In the genomic region with DNA sequence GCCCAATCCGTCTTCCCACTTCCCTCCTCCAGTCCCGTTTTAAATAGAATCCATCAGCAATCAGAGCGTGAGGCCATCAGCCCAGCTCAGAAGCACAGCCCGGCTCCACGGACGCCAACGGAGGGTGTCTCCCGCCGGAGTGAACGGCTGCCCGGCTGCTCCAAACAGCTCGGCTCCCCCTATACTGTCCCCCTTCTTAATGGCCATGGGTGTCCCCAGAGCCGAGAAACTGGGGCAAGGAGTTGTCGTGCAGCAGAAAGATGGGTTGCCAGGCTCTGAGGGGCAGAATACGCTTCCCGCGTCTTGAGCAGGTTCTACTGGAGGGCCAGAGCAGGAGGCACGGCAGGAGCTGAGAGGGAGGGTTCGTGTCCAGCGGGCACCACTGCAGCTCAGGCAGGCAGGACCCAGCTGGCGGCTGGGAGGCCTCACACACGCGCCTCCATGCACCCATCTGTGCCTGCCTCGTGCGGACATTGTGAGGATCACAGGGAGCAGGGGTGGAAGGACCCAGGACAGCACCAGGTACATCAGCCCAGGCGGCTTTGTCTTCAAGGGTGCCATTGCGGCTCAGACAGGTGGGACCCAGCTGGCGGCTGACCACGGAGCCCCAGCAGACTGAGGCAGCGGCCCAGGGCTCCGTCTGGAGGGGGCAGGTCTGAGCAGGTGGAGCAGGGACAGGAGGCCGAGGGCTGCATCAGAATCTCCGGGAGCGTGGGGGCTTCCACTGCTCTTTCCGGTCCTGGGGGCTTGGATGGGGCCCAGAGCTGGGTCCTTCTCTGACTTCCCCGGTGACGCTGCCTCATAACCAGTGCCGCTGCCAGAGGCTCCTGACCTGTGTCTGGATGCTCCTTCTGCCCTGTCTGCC, we compare ENCODE assay signal across 19 cellular contexts.
DNase-seq lines count a peak whose midpoint lies in the region; ATAC-seq and TF ChIP-seq lines count a peak whose summit lies in the region.
"Had no signal": no experiment of that assay in that cellular context is flagged by ENCODE, and none has a peak within 500 bp of the region (broad histone marks: within the 10 kb centered on the region; RNA-seq: fewer than 3 reads in every experiment).

No MANE protein-coding gene starts in this region.

- TF ChIP-seq CTCF in natural killer cell (IDR thresholded peaks at IDR 0.05): no peak
- no peak for TF ChIP-seq CTCF in glutamatergic neuron (IDR thresholded peaks at IDR 0.05; ENCODE audit: partially characterized antibody, unreplicated experiment)
- no peak for TF ChIP-seq CTCF in progenitor cell of endocrine pancreas (IDR thresholded peaks at IDR 0.05; ENCODE audit: unreplicated experiment)

- H3K36me3 Mint-ChIP-seq in natural killer cell: no peaks in the 10 kb centered on the region
- H3K36me3 Mint-ChIP-seq in natural killer cell treated with Interleukin-12 subunit alpha and Interleukin-12 subunit beta and Interleukin-15 and Interleukin-18, amount 100 ng/mL, for 72 hours: no peaks in the 10 kb centered on the region
- no peaks in the 10 kb centered on the region for H3K36me3 Mint-ChIP-seq in glutamatergic neuron (ENCODE audit: unreplicated experiment)
- no peaks in the 10 kb centered on the region for H3K36me3 Mint-ChIP-seq in progenitor cell of endocrine pancreas (ENCODE audit: insufficient read depth)
- H3K36me3 Mint-ChIP-seq: activated naive CD4-positive, alpha-beta T cell treated with anti-CD3 and anti-CD28 coated beads, Interleukin-2, amount 50 U/mL, for 72 hours; IgD-negative memory B cell; neural progenitor cell had no signal

- intact Hi-C loops in natural killer cell (cut with micrococcal nuclease): no loop called here

- no peak overlapping the region for H3K27ac Mint-ChIP-seq in natural killer cell
- H3K27ac Mint-ChIP-seq in natural killer cell treated with Interleukin-12 subunit alpha and Interleukin-12 subunit beta and Interleukin-15 and Interleukin-18, amount 100 ng/mL, for 72 hours: no peak overlapping the region
- H3K27ac Mint-ChIP-seq in glutamatergic neuron (ENCODE audit: unreplicated experiment): peak overlapping the region; percentile 64
- H3K27ac Mint-ChIP-seq in progenitor cell of endocrine pancreas: no peak overlapping the region
- H3K27ac Mint-ChIP-seq: activated CD4-positive, alpha-beta T cell treated with anti-CD3 and anti-CD28 coated beads, Interleukin-2, amount 10 ng/mL, durations not matched to agents 24 days and 14 days; activated naive CD4-positive, alpha-beta T cell treated with anti-CD3 and anti-CD28 coated beads, Interleukin-2, amount 50 U/mL, for 72 hours had no signal

- H3K4me3 Mint-ChIP-seq in natural killer cell (no peak overlapping the region), glutamatergic neuron (ENCODE audit: unreplicated experiment) (no peak overlapping the region), progenitor cell of endocrine pancreas (ENCODE audit: low read depth) (no peak overlapping the region)
- no peak overlapping the region for H3K4me3 Mint-ChIP-seq in natural killer cell treated with Interleukin-12 subunit alpha and Interleukin-12 subunit beta and Interleukin-15 and Interleukin-18, amount 100 ng/mL, for 72 hours
- H3K4me3 Mint-ChIP-seq: activated CD4-positive, alpha-beta T cell treated with anti-CD3 and anti-CD28 coated beads, Interleukin-2, amount 10 ng/mL, durations not matched to agents 24 days and 14 days; IgD-negative memory B cell; neural progenitor cell had no signal

- no peaks in the 10 kb centered on the region for H3K9me3 Mint-ChIP-seq in natural killer cell
- H3K9me3 Mint-ChIP-seq in natural killer cell treated with Interleukin-12 subunit alpha and Interleukin-12 subunit beta and Interleukin-15 and Interleukin-18, amount 100 ng/mL, for 72 hours: no peaks in the 10 kb centered on the region
- H3K9me3 Mint-ChIP-seq in glutamatergic neuron (ENCODE audit: unreplicated experiment): peaks cover 30% of the 10 kb centered on the region
- H3K9me3 Mint-ChIP-seq in progenitor cell of endocrine pancreas (ENCODE audit: low read depth): no peaks in the 10 kb centered on the region
- H3K9me3 Mint-ChIP-seq: activated CD4-positive, alpha-beta T cell treated with anti-CD3 and anti-CD28 coated beads, Interleukin-2, amount 10 ng/mL, durations not matched to agents 24 days and 14 days; activated naive CD4-positive, alpha-beta T cell treated with anti-CD3 and anti-CD28 coated beads, Interleukin-2, amount 50 U/mL, for 72 hours; IgD-negative memory B cell; neural progenitor cell had no signal

- no peaks in the 10 kb centered on the region for H3K27me3 Mint-ChIP-seq in natural killer cell (ENCODE audit: low read depth in 2 of 2)
- H3K27me3 Mint-ChIP-seq in natural killer cell treated with Interleukin-12 subunit alpha and Interleukin-12 subunit beta and Interleukin-15 and Interleukin-18, amount 100 ng/mL, for 72 hours: no peaks in the 10 kb centered on the region
- peaks cover 11% of the 10 kb centered on the region for H3K27me3 Mint-ChIP-seq in glutamatergic neuron (ENCODE audit: unreplicated experiment)
- H3K27me3 Mint-ChIP-seq in progenitor cell of endocrine pancreas: peaks cover 20% of the 10 kb centered on the region
- H3K27me3 Mint-ChIP-seq: activated CD4-positive, alpha-beta T cell treated with anti-CD3 and anti-CD28 coated beads, Interleukin-2, amount 10 ng/mL, durations not matched to agents 24 days and 14 days had no signal

- TF ChIP-seq POLR2A in GM18505 (IDR thresholded peaks at IDR 0.05; ENCODE audit: borderline replicate concordance, extremely low read depth, insufficient read depth, insufficient read length): no peak

- H3K4me1 Mint-ChIP-seq in natural killer cell: no peaks in the 10 kb centered on the region
- no peaks in the 10 kb centered on the region for H3K4me1 Mint-ChIP-seq in natural killer cell treated with Interleukin-12 subunit alpha and Interleukin-12 subunit beta and Interleukin-15 and Interleukin-18, amount 100 ng/mL, for 72 hours (ENCODE audit: low read depth in 2 of 2)
- no peaks in the 10 kb centered on the region for H3K4me1 Mint-ChIP-seq in glutamatergic neuron (ENCODE audit: low read depth, unreplicated experiment)
- H3K4me1 Mint-ChIP-seq in progenitor cell of endocrine pancreas (ENCODE audit: low read depth): peaks cover 3% of the 10 kb centered on the region
- H3K4me1 Mint-ChIP-seq: activated CD4-positive, alpha-beta T cell treated with anti-CD3 and anti-CD28 coated beads, Interleukin-2, amount 10 ng/mL, durations not matched to agents 24 days and 14 days; neural progenitor cell had no signal

- DNase-seq in natural killer cell: peak; percentile 3
- DNase-seq in natural killer cell treated with Interleukin-12 subunit alpha and Interleukin-12 subunit beta and Interleukin-15 and Interleukin-18, amount 100 ng/mL, for 72 hours (ENCODE audit: low spot score): no peak
- DNase-seq in glutamatergic neuron: no peak
- peak; percentile 8 for DNase-seq in progenitor cell of endocrine pancreas (ENCODE audit: low spot score, unreplicated experiment)
- DNase-seq in ureter (ENCODE audit: low spot score): peak; percentile 36
- DNase-seq in NCI-H69 (lab: John Stamatoyannopoulos, UW): no peak
- no peak for DNase-seq in RKO (ENCODE audit: low spot score)
- DNase-seq: activated CD4-positive, alpha-beta T cell treated with anti-CD3 and anti-CD28 coated beads, Interleukin-2, amount 10 ng/mL, durations not matched to agents 24 days and 14 days; activated T-cell treated with anti-CD3 and anti-CD28 coated beads, Interleukin-2, amount 50 U/mL, for 48 hours; left colon; MG63; NCI-H1436; NCI-H2171; OCI-M1; SHP77 treated with DMSO at 0.1 percent for 48 hours had no signal

- ATAC-seq in natural killer cell (no peak), GM18505 (IDR thresholded peaks at IDR 0.05; ENCODE audit: unreplicated experiment) (no peak)
- ATAC-seq in natural killer cell treated with Interleukin-12 subunit alpha and Interleukin-12 subunit beta and Interleukin-15 and Interleukin-18, amount 100 ng/mL, for 72 hours: no peak
- ATAC-seq: activated naive CD4-positive, alpha-beta T cell treated with anti-CD3 and anti-CD28 coated beads, Interleukin-2, amount 50 U/mL, for 72 hours; left colon had no signal

Comparison
In these comparisons a context has a peak if more than half of its experiments do, and no peak if none do; other contexts are left out.
1. DNase-seq: peak in natural killer cell (single experiment), progenitor cell of endocrine pancreas (single experiment) and ureter (single experiment); none in natural killer cell treated with Interleukin-12 subunit alpha and Interleukin-12 subunit beta and Interleukin-15 and Interleukin-18, amount 100 ng/mL, for 72 hours (single experiment), glutamatergic neuron (single experiment), NCI-H69 (single experiment) and RKO (single experiment).